Comparison of ENCODE assay signal across 18 cellular contexts in the genomic region with DNA sequence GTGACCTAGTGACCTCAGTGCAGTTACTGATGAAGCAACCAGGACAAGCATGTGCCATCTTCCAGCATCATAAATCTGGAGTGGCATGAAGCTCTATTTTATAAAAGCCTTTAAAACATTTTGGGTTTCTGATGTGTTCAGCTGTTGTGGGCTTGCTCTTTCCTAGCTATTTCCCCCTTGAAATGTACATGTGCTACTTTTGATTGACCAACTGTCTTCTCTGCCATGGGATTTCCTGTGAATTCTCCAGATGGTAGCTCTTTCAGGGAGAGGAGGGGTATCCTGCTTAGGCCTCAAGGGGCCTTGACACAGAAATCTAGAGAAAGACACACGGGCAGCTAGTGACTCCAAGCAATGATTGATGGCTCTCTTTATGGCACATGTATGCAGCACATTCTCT. TPM values are rescaled to one million over a fixed set of nuclear protein-coding genes. Genes with fewer than 3 reads are reported as not detected.
DNase-seq lines count a peak whose midpoint lies in the region; ATAC-seq and TF ChIP-seq lines count a peak whose summit lies in the region.
"Had no signal": no experiment of that assay in that cellular context is flagged by ENCODE, and none has a peak within 500 bp of the region (broad histone marks: within the 10 kb centered on the region; RNA-seq: fewer than 3 reads in every experiment).

No MANE protein-coding gene starts in this region.

- H3K4me3 ChIP-seq in BLaER1 (peak overlapping the region; percentile 85), SK-N-MC (peak overlapping the region; percentile 93; the same call in 1 of the 2 replicates), Karpas-422 (ENCODE audit: low read length) (no peak overlapping the region)

- peak overlapping the region; percentile 25 for H3K4me3 Mint-ChIP-seq in glutamatergic neuron (ENCODE audit: unreplicated experiment)
- peak overlapping the region; percentile 63 for H3K4me3 Mint-ChIP-seq in neural crest cell
- H3K4me3 Mint-ChIP-seq: CD4-positive, CD25-positive, alpha-beta regulatory T cell had no signal

- H3K9me2 ChIP-seq in Karpas-422 (replicated peaks; ENCODE audit: insufficient read depth, low read length), result no peaks in the 10 kb centered on the region

- peaks cover 10% of the 10 kb centered on the region for H3K9me3 Mint-ChIP-seq in glutamatergic neuron (ENCODE audit: unreplicated experiment)
- H3K9me3 Mint-ChIP-seq in neural crest cell, result no peaks in the 10 kb centered on the region

- no peak overlapping the region for H2AFZ ChIP-seq in Karpas-422 (ENCODE audit: low read length)

- H3K4me1 ChIP-seq in BLaER1 (peaks cover 58% of the 10 kb centered on the region), Karpas-422 (ENCODE audit: low read length) (peaks cover 6% of the 10 kb centered on the region)

- H3K4me1 Mint-ChIP-seq in glutamatergic neuron (ENCODE audit: low read depth, unreplicated experiment), result peaks cover 4% of the 10 kb centered on the region
- H3K4me1 Mint-ChIP-seq in neural crest cell, result peaks cover 15% of the 10 kb centered on the region

- H3K36me3 ChIP-seq in BLaER1 (peaks cover 9% of the 10 kb centered on the region), SK-N-MC (ENCODE audit: insufficient read depth, low read length) (peaks cover 3% of the 10 kb centered on the region; the same call in 1 of the 2 replicates), Karpas-422 (ENCODE audit: insufficient read depth, low read length) (no peaks in the 10 kb centered on the region)

- DNase-seq in SK-N-MC (ENCODE audit: low read depth, low spot score) (no peak), glutamatergic neuron (no peak), neural crest cell (ENCODE audit: low read depth, low spot score) (no peak), dedifferentiated amniotic fluid mesenchymal stem cell (ENCODE audit: extremely low spot score) (no peak), Karpas-422 (no peak), NCI-H1092 treated with DMSO at 0.1 percent for 48 hours (lab: John Stamatoyannopoulos, UW) (no peak)
- DNase-seq: 8988T; AML-193; CD4-positive, alpha-beta memory T cell; CD4-positive, CD25-positive, alpha-beta regulatory T cell; CD8-positive, alpha-beta memory T cell; COR-L47; DMS79 treated with DMSO at 0.1 percent for 48 hours; GF-D8 had no signal

- H3K9me3 ChIP-seq in BLaER1, result peaks cover 14% of the 10 kb centered on the region
- no peaks in the 10 kb centered on the region for H3K9me3 ChIP-seq in SK-N-MC (ENCODE audit: low read depth, low read length)
- H3K9me3 ChIP-seq in Karpas-422 (ENCODE audit: low read length), result no peaks in the 10 kb centered on the region

- H3K36me3 Mint-ChIP-seq in glutamatergic neuron (ENCODE audit: unreplicated experiment) (peaks cover 5% of the 10 kb centered on the region), neural crest cell (ENCODE audit: low read depth) (no peaks in the 10 kb centered on the region)
- H3K36me3 Mint-ChIP-seq: CD4-positive, alpha-beta memory T cell; CD4-positive, CD25-positive, alpha-beta regulatory T cell had no signal

- peak overlapping the region; percentile 97 for H3K4me2 ChIP-seq in BLaER1
- H3K4me2 ChIP-seq in Karpas-422 (ENCODE audit: low read depth, low read length, poor library complexity, severe bottlenecking), result no peak overlapping the region

- H3K27me3 Mint-ChIP-seq in glutamatergic neuron (ENCODE audit: unreplicated experiment) (peaks cover 26% of the 10 kb centered on the region), neural crest cell (ENCODE audit: low read depth) (peaks cover 83% of the 10 kb centered on the region)

- H3K27ac ChIP-seq in BLaER1, result peak overlapping the region; percentile 87
- no peak overlapping the region for H3K27ac ChIP-seq in SK-N-MC
- no peak overlapping the region for H3K27ac ChIP-seq in Karpas-422 (ENCODE audit: low read length)
- H3K27ac ChIP-seq: C4-2B had no signal

- H3K27ac Mint-ChIP-seq in glutamatergic neuron (ENCODE audit: unreplicated experiment) (no peak overlapping the region), neural crest cell (ENCODE audit: unreplicated experiment) (no peak overlapping the region)
- H3K27ac Mint-ChIP-seq: B cell; CD4-positive, alpha-beta memory T cell; CD4-positive, CD25-positive, alpha-beta regulatory T cell had no signal

- no peak for TF ChIP-seq CTCF in glutamatergic neuron (IDR thresholded peaks at IDR 0.05; ENCODE audit: partially characterized antibody, unreplicated experiment)
- TF ChIP-seq CTCF in neural crest cell (conservative IDR thresholded peaks at IDR 0.05), result no peak

- H3K27me3 ChIP-seq in BLaER1 (no peaks in the 10 kb centered on the region), Karpas-422 (ENCODE audit: low read length) (no peaks in the 10 kb centered on the region)

- H4K20me1 ChIP-seq in BLaER1 (no peaks in the 10 kb centered on the region; the same call in 1 of the 2 replicates), Karpas-422 (ENCODE audit: insufficient read depth, low read depth, low read length) (no peaks in the 10 kb centered on the region)

- H3K9ac ChIP-seq in BLaER1 (peak overlapping the region; percentile 86), SK-N-MC (ENCODE audit: insufficient read length) (no peak overlapping the region), Karpas-422 (ENCODE audit: low read length) (no peak overlapping the region)

- ATAC-seq in HG03045 (IDR thresholded peaks at IDR 0.05; ENCODE audit: unreplicated experiment), result no peak

- no peaks in the 10 kb centered on the region for H3K79me2 ChIP-seq in Karpas-422 (ENCODE audit: low read length)

RNA-seq across cellular contexts. Expression of gene ASIC2, which starts 1.9 kb away (rescaled TPM):
- total RNA-seq in glutamatergic neuron (ENCODE audit: unreplicated experiment) (0.74 TPM), neural crest cell (0.12 TPM in 1 of 2 replicates, not detected in the other)
- not detected in 2 replicates for total RNA-seq in Karpas-422 (2014; rRNA removed; shearing (Covaris generic); ENCODE audit: low replicate concordance)
- total RNA-seq: B cell; CD4-positive, alpha-beta memory T cell; CD4-positive, CD25-positive, alpha-beta regulatory T cell; CD8-positive, alpha-beta memory T cell had no signal
